ENCODE assay signal across 1 cellular context in the genomic region with DNA sequence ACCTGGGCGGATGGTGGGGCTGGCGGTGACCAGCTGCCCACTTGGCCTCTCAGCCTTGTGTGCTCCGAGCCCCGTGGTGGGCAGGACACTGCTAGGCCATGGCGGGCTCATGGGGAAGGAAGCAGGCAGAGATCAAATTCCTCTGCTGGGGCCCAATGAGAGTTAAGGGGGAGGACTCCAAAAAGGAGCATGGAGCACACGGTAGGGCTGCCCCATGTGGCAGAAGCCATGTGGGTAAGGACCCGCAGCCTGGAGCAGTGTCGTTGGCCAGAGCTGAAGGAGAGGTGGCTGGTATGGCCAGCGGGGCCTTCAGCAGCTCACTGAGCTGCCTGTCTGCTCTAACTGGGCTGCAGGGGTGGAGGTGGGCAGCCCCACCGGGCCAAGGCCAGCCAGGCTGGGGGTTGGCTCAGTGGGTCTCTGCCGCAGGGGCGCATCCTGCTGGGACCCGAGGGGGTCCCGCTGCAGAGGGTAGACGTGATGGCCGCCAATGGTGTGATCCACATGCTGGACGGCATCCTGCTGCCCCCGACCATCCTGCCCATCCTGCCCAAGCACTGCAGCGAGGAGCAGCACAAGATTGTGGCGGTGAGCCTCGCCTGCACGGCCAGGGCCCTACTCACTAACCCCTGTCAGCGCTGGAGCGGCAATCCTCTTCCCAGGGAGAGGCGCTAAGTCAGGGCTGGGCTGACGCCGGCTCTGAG.
TF ChIP-seq lines count a peak whose summit lies in the region.

No MANE protein-coding gene starts in this region.

TF ChIP-seq in HepG2, 621 proteins besides CTCF, POLR2A, EP300 and RAD21:
- TF ChIP-seq, protein P1, sequence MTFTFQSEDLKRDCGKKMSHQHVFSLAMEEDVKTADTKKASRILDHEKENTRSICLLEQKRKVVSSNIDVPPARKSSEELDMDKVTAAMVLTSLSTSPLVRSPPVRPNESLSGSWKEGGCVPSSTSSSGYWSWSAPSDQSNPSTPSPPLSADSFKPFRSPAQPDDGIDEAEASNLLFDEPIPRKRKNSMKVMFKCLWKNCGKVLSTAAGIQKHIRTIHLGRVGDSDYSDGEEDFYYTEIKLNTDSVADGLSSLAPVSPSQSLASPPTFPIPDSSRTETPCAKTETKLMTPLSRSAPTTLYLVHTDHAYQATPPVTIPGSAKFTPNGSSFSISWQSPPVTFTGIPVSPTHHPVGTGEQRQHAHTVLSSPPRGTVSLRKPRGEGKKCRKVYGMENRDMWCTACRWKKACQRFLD (CRISPR knock-in tag; IDR thresholded peaks at IDR 0.05; ENCODE audit: borderline replicate concordance): no peak
- TF ChIP-seq AKAP8 (CRISPR knock-in tag; IDR thresholded peaks at IDR 0.05) (no peak), CEBPG (CRISPR knock-in tag; IDR thresholded peaks at IDR 0.05) (no peak), NCOA2 (CRISPR knock-in tag; IDR thresholded peaks at IDR 0.05) (no peak), HNF1A (IDR thresholded peaks at IDR 0.05; ENCODE audit: low read depth) (no peak), HNF1A (CRISPR knock-in tag; IDR thresholded peaks at IDR 0.05; ENCODE audit: borderline replicate concordance) (no peak), ZBTB2 (CRISPR knock-in tag; IDR thresholded peaks at IDR 0.05; ENCODE audit: low read depth) (no peak), ADNP (CRISPR knock-in tag; IDR thresholded peaks at IDR 0.05) (no peak), ZBTB33 (CRISPR knock-in tag; IDR thresholded peaks at IDR 0.05) (peak; percentile 25; the same call in 1 of the 2 replicates), ZNF263 (CRISPR knock-in tag; IDR thresholded peaks at IDR 0.05) (peak; percentile 69), ZNF878 (CRISPR knock-in tag; IDR thresholded peaks at IDR 0.05) (no peak)
- TF ChIP-seq, protein P2, sequence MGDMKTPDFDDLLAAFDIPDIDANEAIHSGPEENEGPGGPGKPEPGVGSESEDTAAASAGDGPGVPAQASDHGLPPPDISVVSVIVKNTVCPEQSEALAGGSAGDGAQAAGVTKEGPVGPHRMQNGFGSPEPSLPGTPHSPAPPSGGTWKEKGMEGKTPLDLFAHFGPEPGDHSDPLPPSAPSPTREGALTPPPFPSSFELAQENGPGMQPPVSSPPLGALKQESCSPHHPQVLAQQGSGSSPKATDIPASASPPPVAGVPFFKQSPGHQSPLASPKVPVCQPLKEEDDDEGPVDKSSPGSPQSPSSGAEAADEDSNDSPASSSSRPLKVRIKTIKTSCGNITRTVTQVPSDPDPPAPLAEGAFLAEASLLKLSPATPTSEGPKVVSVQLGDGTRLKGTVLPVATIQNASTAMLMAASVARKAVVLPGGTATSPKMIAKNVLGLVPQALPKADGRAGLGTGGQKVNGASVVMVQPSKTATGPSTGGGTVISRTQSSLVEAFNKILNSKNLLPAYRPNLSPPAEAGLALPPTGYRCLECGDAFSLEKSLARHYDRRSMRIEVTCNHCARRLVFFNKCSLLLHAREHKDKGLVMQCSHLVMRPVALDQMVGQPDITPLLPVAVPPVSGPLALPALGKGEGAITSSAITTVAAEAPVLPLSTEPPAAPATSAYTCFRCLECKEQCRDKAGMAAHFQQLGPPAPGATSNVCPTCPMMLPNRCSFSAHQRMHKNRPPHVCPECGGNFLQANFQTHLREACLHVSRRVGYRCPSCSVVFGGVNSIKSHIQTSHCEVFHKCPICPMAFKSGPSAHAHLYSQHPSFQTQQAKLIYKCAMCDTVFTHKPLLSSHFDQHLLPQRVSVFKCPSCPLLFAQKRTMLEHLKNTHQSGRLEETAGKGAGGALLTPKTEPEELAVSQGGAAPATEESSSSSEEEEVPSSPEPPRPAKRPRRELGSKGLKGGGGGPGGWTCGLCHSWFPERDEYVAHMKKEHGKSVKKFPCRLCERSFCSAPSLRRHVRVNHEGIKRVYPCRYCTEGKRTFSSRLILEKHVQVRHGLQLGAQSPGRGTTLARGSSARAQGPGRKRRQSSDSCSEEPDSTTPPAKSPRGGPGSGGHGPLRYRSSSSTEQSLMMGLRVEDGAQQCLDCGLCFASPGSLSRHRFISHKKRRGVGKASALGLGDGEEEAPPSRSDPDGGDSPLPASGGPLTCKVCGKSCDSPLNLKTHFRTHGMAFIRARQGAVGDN (CRISPR knock-in tag; IDR thresholded peaks at IDR 0.05): 0 out of 2 replicates have a peak, but pooled peaks have one; percentile 12
